1 cellular context compared by ENCODE assay signal in the genomic region with DNA sequence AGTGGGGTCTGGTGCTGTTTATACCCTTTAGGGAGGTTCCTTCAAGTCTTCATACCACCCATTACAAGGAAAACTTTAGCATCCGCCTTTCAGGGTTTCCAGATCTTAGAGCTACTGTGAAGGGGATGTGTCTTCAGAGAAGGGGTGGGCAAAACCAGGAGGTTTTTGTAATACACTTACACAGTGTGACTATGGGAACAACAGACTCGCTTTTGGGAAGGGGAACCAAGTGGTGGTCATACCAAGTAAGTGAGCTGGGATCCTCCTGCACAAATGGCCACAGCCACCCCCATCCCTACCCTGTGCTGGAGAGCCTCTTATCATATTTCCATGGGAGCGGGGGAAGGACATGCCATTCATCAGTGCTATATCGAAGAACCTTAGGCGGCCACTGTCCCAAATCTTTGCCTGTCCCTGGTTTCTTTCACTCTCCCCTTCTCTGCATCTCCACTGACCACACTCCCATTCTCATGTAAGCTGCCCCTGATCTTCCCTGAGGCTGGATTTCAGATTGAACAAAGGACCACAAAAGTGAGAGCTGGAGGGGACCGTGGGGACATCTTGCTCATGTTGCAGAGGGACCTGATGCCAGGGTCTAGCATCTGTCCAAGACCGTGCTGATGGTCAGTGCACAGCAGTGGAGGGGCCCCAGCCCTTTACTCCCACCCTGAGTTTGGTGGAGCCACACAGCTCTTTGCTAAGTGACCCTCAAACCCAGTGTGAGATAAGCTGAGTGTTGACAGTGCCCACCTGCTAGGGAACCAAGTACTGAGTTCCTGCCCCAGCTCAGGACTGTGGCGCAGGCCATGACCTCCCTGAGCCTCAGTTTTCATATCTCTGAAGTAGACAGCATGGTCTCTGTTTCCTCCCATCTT.
TF ChIP-seq lines count a peak whose summit lies in the region.

No MANE protein-coding gene starts in this region.

TF ChIP-seq in endothelial cell of umbilical vein, 7 proteins besides CTCF, POLR2A, EP300 and RAD21:
- TF ChIP-seq GATA2 (IDR thresholded peaks at IDR 0.05; ENCODE audit: insufficient read depth, insufficient read length, low read depth, low read length) (no peak), JUN (IDR thresholded peaks at IDR 0.05; ENCODE audit: borderline replicate concordance, insufficient read depth, insufficient read length, low read depth) (no peak), FOS (IDR thresholded peaks at IDR 0.05; ENCODE audit: borderline replicate concordance, insufficient read depth, low read length) (no peak), EZH2 (IDR thresholded peaks at IDR 0.05; ENCODE audit: borderline replicate concordance, low read depth, low read length, severe bottlenecking) (no peak), MYC (IDR thresholded peaks at IDR 0.05; ENCODE audit: low read depth, low read length) (no peak), POLR2AphosphoS5 (IDR thresholded peaks at IDR 0.05; ENCODE audit: insufficient read depth, low read depth, low read length) (no peak), MAX (IDR thresholded peaks at IDR 0.05; ENCODE audit: insufficient read depth, insufficient read length) (no peak)
TF ChIP-seq in endothelial cell of umbilical vein: peak in this region for 0.
